ENCODE assay signal across 8 cellular contexts in the genomic region with DNA sequence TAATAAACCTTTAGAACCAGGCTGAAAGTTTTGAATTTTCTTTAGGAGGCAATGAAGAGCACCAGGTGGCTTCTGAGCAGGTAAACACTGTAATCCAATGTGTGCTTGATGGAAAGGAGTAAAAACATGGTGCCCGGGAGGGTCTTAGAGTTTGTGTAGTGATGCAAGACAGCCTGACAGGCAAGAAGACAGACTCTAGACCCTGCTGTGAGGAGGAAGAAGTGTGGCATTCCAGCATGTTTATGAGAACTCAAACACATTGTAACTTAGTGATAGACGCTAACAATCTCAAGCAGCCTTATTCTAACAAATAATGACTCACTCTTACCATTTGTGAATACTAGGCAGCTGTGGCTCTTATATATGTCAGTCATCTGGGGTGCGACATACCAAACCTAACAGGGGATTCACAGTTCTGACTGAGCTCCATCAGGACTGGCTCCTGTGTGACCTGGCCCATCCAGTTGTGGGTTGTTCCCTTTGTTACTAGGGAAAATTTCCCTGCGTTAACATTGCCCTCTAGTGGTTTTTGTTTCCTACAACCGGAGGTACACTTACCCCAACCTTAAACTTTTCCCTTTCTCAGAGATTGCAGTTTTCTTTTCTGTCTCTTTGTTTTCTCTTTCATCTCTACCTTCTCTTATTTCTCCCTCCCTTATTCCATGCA. TPM values are rescaled to one million over a fixed set of nuclear protein-coding genes. Genes with fewer than 3 reads are reported as not detected.
DNase-seq lines count a peak whose midpoint lies in the region; ATAC-seq and TF ChIP-seq lines count a peak whose summit lies in the region.

No MANE protein-coding gene starts in this region.

- H3K27ac ChIP-seq in Panc1 (ENCODE audit: low read length), result no peak overlapping the region
- H3K27ac ChIP-seq in foreskin keratinocyte, result no peak overlapping the region

- DNase-seq in BE2C (no peak), Panc1 (ENCODE audit: low read depth, low spot score) (peak; percentile 24), foreskin keratinocyte (peak; percentile 34 to 54), pulmonary artery endothelial cell (ENCODE audit: low read depth, low spot score) (peak; percentile 8)

- H3K4me3 ChIP-seq in BE2C (ENCODE audit: low read depth, low read length), result no peak overlapping the region
- H3K4me3 ChIP-seq in Panc1 (ENCODE audit: low read depth in 2 of 2, low read length in 2 of 2), result no peak overlapping the region

- BruUV-seq in Panc1 (replicated peaks; lab: Mats Ljungman, UMichigan), result no TSS peak

- H3K27me3 ChIP-seq in BE2C, result no peaks in the 10 kb centered on the region
- no peaks in the 10 kb centered on the region for H3K27me3 ChIP-seq in Panc1 (ENCODE audit: control insufficient read depth, insufficient read depth, low read length)
- no peaks in the 10 kb centered on the region for H3K27me3 ChIP-seq in foreskin keratinocyte

- peak; percentile 77 for ATAC-seq in GM18867 (IDR thresholded peaks at IDR 0.05; ENCODE audit: unreplicated experiment)
- peak; percentile 87 for ATAC-seq in HG03342 (IDR thresholded peaks at IDR 0.05; ENCODE audit: unreplicated experiment)
- peak; percentile 90 for ATAC-seq in Panc1
- ATAC-seq in activated T-helper 17 cell treated with anti-CD3 and anti-CD28 coated beads, Interleukin-2, amount 50 U/mL, for 72 hours (replicated peaks), result peak; percentile 100
- peak; percentile 98 for ATAC-seq in foreskin keratinocyte
- no peak for ATAC-seq in GM21423 (IDR thresholded peaks at IDR 0.05; ENCODE audit: unreplicated experiment)

- H3K4me3 Mint-ChIP-seq in activated T-helper 17 cell treated with anti-CD3 and anti-CD28 coated beads, Interleukin-2, amount 50 U/mL, for 72 hours, result peak overlapping the region; percentile 35

- H3K4me1 Mint-ChIP-seq in activated T-helper 17 cell treated with anti-CD3 and anti-CD28 coated beads, Interleukin-2, amount 50 U/mL, for 72 hours, result peaks cover 12% of the 10 kb centered on the region

- H3K36me3 ChIP-seq in BE2C, result no peaks in the 10 kb centered on the region
- H3K36me3 ChIP-seq in Panc1 (ENCODE audit: control insufficient read depth, insufficient read depth, low read length), result no peaks in the 10 kb centered on the region

- CTCF ChIA-PET in Panc1 (lab: Charles Lee), result interaction anchor here (0.6 kb wide), 1 partner anchor 122 kb away, joined by 4 read pairs; no protein-coding TSS in a partner anchor

- in situ Hi-C loops in Panc1 (cut with HindIII; ENCODE audit: low pct_unique_long_range_greater_than_20kb, low sequenced_read_pairs), result no loop called here

- H3K9me3 ChIP-seq in BE2C (no peaks in the 10 kb centered on the region), Panc1 (ENCODE audit: control insufficient read depth, insufficient read depth, low read depth, low read length) (no peaks in the 10 kb centered on the region)

- H3K9me3 Mint-ChIP-seq in activated T-helper 17 cell treated with anti-CD3 and anti-CD28 coated beads, Interleukin-2, amount 50 U/mL, for 72 hours, result no peaks in the 10 kb centered on the region

- POLR2A ChIA-PET in Panc1 (lab: Charles Lee), result no interaction called here

- intact Hi-C loops in Panc1 (cut with micrococcal nuclease; ENCODE audit: unreplicated experiment), result loop anchor here (5.0 to 10.0 kb wide), 3 partner anchors 231 to 404 kb away; no protein-coding TSS in a partner anchor

- H3K27me3 Mint-ChIP-seq in activated T-helper 17 cell treated with anti-CD3 and anti-CD28 coated beads, Interleukin-2, amount 50 U/mL, for 72 hours, result no peaks in the 10 kb centered on the region

- peak overlapping the region; percentile 94 for H3K27ac Mint-ChIP-seq in activated T-helper 17 cell treated with anti-CD3 and anti-CD28 coated beads, Interleukin-2, amount 50 U/mL, for 72 hours

- H3K36me3 Mint-ChIP-seq in activated T-helper 17 cell treated with anti-CD3 and anti-CD28 coated beads, Interleukin-2, amount 50 U/mL, for 72 hours (ENCODE audit: low read depth), result no peaks in the 10 kb centered on the region

- H3K4me1 ChIP-seq in BE2C (no peaks in the 10 kb centered on the region), Panc1 (ENCODE audit: control insufficient read depth, insufficient read depth, low read length) (no peaks in the 10 kb centered on the region), foreskin keratinocyte (no peaks in the 10 kb centered on the region)

- TF ChIP-seq CTCF in BE2C (IDR thresholded peaks at IDR 0.05; ENCODE audit: low read depth, low read length), result 0 out of 2 replicates have a peak, but pooled peaks have one; percentile 5
- TF ChIP-seq CTCF in Panc1 (IDR thresholded peaks at IDR 0.05), result peak; percentile 62
- TF ChIP-seq CTCF in foreskin keratinocyte (conservative IDR thresholded peaks at IDR 0.05), result peak; percentile 73

RNA-seq across cellular contexts. Expression of a gene that starts 53.8 kb away (rescaled TPM):
- polyA plus RNA-seq in BE2C (2012; ENCODE audit: insufficient read depth, insufficient read length, low read depth), result not detected
- 0.10 TPM for total RNA-seq in Panc1 (2021; ENCODE audit: unreplicated experiment)
- polyA plus RNA-seq in Panc1 (2012; ENCODE audit: insufficient read length), result not detected
- under 1 TPM in 1 of 2 donors, not detected in 1; 0.24 TPM for total RNA-seq in activated T-helper 17 cell treated with anti-CD3 and anti-CD28 coated beads, Interleukin-2, amount 50 U/mL, for 72 hours
- not detected in 2 replicates for total RNA-seq in foreskin keratinocyte
- not detected in 2 replicates for polyA plus RNA-seq in foreskin keratinocyte
- total RNA-seq in pulmonary artery endothelial cell, result not detected in 2 replicates

Comparison
In these comparisons a context has a peak if more than half of its experiments do, and no peak if none do; other contexts are left out.
1. CTCF ChIP-seq: peak in every context shown above with its lines; median percentile 73 in foreskin keratinocyte; 62 in Panc1; 5 in BE2C.